ENCODE assay signal across 1 cellular context in the genomic region with DNA sequence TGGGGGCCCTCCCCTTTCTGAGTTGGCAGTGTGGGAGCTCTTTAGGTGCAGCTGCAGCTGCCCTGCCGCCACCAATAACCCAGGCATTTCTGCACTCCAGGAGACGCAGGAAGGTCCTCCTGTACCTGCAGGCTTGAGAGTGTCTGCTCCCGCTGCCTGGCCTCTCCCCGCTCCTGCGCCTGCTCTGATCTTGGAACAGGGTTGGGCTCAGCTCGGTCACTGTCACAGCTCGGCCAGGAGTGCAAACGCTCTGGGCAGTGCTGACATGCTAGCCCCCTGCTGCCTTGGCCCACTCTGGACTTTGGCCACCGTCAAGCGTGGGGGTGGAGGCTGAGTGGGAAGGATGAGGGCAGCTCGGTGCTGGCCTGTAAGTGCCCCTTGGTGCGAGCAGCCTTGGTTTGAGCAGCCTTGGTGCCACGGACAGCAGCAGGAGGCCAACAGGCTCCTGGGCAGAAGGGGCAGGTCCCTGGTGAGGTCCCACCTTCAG.
TF ChIP-seq lines count a peak whose summit lies in the region.

No MANE protein-coding gene starts in this region.

TF ChIP-seq in HepG2, 621 proteins besides CTCF, POLR2A, EP300 and RAD21 (continued from another document and continues in another):
- TF ChIP-seq, protein P1, sequence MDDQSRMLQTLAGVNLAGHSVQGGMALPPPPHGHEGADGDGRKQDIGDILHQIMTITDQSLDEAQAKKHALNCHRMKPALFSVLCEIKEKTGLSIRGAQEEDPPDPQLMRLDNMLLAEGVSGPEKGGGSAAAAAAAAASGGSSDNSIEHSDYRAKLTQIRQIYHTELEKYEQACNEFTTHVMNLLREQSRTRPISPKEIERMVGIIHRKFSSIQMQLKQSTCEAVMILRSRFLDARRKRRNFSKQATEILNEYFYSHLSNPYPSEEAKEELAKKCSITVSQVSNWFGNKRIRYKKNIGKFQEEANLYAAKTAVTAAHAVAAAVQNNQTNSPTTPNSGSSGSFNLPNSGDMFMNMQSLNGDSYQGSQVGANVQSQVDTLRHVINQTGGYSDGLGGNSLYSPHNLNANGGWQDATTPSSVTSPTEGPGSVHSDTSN (CRISPR knock-in tag; IDR thresholded peaks at IDR 0.05; ENCODE audit: borderline replicate concordance): no peak
- TF ChIP-seq ZBTB38 (CRISPR knock-in tag; IDR thresholded peaks at IDR 0.05) (0 out of 2 replicates have a peak, but pooled peaks have one; percentile 35), NR2C2 (CRISPR knock-in tag; IDR thresholded peaks at IDR 0.05; ENCODE audit: borderline replicate concordance) (no peak), THYN1 (CRISPR knock-in tag; IDR thresholded peaks at IDR 0.05; ENCODE audit: borderline replicate concordance, low read depth) (no peak), KMT2B (CRISPR knock-in tag; IDR thresholded peaks at IDR 0.05) (no peak), PLRG1 (conservative IDR thresholded peaks at IDR 0.05) (no peak), KLF6 (CRISPR knock-in tag; IDR thresholded peaks at IDR 0.05) (no peak), PPARG (CRISPR knock-in tag; conservative IDR thresholded peaks at IDR 0.05) (no peak), HNRNPH1 (optimal IDR thresholded peaks at IDR 0.05; ENCODE audit: low read depth, low read length) (no peak), ZNF317 (CRISPR knock-in tag; IDR thresholded peaks at IDR 0.05) (no peak), CHD2 (IDR thresholded peaks at IDR 0.05; ENCODE audit: low read depth, low read length) (no peak), ZNF343 (CRISPR knock-in tag; IDR thresholded peaks at IDR 0.05) (no peak), HNRNPUL1 (IDR thresholded peaks at IDR 0.05; ENCODE audit: low read depth, low read length) (no peak), SP2 (CRISPR knock-in tag; IDR thresholded peaks at IDR 0.05) (no peak), CENPT (CRISPR knock-in tag; IDR thresholded peaks at IDR 0.05; ENCODE audit: low read depth) (no peak), ZNF775 (CRISPR knock-in tag; IDR thresholded peaks at IDR 0.05; ENCODE audit: borderline replicate concordance) (no peak), MEIS1 (CRISPR knock-in tag; IDR thresholded peaks at IDR 0.05; ENCODE audit: borderline replicate concordance) (no peak), HDAC6 (IDR thresholded peaks at IDR 0.05; ENCODE audit: low read depth, low read length) (no peak), IRF2 (CRISPR knock-in tag; IDR thresholded peaks at IDR 0.05) (no peak)
- TF ChIP-seq, protein P2, sequence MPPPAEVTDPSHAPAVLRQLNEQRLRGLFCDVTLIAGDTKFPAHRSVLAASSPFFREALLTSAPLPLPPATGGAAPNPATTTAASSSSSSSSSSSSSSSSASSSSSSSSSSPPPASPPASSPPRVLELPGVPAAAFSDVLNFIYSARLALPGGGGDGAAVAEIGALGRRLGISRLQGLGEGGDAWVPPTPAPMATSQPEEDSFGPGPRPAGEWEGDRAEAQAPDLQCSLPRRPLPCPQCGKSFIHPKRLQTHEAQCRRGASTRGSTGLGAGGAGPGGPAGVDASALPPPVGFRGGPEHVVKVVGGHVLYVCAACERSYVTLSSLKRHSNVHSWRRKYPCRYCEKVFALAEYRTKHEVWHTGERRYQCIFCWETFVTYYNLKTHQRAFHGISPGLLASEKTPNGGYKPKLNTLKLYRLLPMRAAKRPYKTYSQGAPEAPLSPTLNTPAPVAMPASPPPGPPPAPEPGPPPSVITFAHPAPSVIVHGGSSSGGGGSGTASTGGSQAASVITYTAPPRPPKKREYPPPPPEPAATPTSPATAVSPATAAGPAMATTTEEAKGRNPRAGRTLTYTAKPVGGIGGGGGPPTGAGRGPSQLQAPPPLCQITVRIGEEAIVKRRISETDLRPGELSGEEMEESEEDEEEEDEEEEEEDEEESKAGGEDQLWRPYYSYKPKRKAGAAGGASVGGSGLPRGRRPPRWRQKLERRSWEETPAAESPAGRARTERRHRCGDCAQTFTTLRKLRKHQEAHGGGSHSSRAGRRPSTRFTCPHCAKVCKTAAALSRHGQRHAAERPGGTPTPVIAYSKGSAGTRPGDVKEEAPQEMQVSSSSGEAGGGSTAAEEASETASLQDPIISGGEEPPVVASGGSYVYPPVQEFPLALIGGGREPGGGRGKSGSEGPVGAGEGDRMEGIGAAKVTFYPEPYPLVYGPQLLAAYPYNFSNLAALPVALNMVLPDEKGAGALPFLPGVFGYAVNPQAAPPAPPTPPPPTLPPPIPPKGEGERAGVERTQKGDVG (CRISPR knock-in tag; IDR thresholded peaks at IDR 0.05; ENCODE audit: borderline replicate concordance): peak; percentile 68; the same call in 1 of the 2 replicates
- TF ChIP-seq, protein P3, sequence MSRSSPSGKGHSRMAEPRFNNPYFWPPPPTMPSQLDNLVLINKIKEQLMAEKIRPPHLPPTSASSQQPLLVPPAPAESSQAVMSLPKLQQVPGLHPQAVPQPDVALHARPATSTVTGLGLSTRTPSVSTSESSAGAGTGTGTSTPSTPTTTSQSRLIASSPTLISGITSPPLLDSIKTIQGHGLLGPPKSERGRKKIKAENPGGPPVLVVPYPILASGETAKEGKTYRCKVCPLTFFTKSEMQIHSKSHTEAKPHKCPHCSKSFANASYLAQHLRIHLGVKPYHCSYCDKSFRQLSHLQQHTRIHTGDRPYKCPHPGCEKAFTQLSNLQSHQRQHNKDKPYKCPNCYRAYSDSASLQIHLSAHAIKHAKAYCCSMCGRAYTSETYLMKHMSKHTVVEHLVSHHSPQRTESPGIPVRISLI (CRISPR knock-in tag; IDR thresholded peaks at IDR 0.05; ENCODE audit: borderline replicate concordance): no peak
- TF ChIP-seq, protein P4, sequence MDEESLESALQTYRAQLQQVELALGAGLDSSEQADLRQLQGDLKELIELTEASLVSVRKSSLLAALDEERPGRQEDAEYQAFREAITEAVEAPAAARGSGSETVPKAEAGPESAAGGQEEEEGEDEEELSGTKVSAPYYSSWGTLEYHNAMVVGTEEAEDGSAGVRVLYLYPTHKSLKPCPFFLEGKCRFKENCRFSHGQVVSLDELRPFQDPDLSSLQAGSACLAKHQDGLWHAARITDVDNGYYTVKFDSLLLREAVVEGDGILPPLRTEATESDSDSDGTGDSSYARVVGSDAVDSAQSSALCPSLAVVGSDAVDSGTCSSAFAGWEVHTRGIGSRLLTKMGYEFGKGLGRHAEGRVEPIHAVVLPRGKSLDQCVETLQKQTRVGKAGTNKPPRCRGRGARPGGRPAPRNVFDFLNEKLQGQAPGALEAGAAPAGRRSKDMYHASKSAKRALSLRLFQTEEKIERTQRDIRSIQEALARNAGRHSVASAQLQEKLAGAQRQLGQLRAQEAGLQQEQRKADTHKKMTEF (CRISPR knock-in tag; IDR thresholded peaks at IDR 0.05): no peak
- TF ChIP-seq, protein P5, sequence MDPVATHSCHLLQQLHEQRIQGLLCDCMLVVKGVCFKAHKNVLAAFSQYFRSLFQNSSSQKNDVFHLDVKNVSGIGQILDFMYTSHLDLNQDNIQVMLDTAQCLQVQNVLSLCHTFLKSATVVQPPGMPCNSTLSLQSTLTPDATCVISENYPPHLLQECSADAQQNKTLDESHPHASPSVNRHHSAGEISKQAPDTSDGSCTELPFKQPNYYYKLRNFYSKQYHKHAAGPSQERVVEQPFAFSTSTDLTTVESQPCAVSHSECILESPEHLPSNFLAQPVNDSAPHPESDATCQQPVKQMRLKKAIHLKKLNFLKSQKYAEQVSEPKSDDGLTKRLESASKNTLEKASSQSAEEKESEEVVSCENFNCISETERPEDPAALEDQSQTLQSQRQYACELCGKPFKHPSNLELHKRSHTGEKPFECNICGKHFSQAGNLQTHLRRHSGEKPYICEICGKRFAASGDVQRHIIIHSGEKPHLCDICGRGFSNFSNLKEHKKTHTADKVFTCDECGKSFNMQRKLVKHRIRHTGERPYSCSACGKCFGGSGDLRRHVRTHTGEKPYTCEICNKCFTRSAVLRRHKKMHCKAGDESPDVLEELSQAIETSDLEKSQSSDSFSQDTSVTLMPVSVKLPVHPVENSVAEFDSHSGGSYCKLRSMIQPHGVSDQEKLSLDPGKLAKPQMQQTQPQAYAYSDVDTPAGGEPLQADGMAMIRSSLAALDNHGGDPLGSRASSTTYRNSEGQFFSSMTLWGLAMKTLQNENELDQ (CRISPR knock-in tag; IDR thresholded peaks at IDR 0.05; ENCODE audit: borderline replicate concordance): no peak
- TF ChIP-seq, protein P6, sequence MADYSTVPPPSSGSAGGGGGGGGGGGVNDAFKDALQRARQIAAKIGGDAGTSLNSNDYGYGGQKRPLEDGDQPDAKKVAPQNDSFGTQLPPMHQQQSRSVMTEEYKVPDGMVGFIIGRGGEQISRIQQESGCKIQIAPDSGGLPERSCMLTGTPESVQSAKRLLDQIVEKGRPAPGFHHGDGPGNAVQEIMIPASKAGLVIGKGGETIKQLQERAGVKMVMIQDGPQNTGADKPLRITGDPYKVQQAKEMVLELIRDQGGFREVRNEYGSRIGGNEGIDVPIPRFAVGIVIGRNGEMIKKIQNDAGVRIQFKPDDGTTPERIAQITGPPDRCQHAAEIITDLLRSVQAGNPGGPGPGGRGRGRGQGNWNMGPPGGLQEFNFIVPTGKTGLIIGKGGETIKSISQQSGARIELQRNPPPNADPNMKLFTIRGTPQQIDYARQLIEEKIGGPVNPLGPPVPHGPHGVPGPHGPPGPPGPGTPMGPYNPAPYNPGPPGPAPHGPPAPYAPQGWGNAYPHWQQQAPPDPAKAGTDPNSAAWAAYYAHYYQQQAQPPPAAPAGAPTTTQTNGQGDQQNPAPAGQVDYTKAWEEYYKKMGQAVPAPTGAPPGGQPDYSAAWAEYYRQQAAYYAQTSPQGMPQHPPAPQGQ (CRISPR knock-in tag; IDR thresholded peaks at IDR 0.05; ENCODE audit: borderline replicate concordance): no peak
- TF ChIP-seq, protein P7, sequence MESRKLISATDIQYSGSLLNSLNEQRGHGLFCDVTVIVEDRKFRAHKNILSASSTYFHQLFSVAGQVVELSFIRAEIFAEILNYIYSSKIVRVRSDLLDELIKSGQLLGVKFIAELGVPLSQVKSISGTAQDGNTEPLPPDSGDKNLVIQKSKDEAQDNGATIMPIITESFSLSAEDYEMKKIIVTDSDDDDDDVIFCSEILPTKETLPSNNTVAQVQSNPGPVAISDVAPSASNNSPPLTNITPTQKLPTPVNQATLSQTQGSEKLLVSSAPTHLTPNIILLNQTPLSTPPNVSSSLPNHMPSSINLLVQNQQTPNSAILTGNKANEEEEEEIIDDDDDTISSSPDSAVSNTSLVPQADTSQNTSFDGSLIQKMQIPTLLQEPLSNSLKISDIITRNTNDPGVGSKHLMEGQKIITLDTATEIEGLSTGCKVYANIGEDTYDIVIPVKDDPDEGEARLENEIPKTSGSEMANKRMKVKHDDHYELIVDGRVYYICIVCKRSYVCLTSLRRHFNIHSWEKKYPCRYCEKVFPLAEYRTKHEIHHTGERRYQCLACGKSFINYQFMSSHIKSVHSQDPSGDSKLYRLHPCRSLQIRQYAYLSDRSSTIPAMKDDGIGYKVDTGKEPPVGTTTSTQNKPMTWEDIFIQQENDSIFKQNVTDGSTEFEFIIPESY (CRISPR knock-in tag; IDR thresholded peaks at IDR 0.05): no peak
- TF ChIP-seq, protein P8, sequence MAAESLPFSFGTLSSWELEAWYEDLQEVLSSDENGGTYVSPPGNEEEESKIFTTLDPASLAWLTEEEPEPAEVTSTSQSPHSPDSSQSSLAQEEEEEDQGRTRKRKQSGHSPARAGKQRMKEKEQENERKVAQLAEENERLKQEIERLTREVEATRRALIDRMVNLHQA (CRISPR knock-in tag; IDR thresholded peaks at IDR 0.05): no peak
- TF ChIP-seq, protein P9, sequence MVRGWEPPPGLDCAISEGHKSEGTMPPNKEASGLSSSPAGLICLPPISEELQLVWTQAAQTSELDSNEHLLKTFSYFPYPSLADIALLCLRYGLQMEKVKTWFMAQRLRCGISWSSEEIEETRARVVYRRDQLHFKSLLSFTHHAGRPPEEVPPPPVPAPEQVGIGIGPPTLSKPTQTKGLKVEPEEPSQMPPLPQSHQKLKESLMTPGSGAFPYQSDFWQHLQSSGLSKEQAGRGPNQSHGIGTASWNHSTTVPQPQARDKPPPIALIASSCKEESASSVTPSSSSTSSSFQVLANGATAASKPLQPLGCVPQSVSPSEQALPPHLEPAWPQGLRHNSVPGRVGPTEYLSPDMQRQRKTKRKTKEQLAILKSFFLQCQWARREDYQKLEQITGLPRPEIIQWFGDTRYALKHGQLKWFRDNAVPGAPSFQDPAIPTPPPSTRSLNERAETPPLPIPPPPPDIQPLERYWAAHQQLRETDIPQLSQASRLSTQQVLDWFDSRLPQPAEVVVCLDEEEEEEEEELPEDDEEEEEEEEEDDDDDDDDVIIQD (CRISPR knock-in tag; IDR thresholded peaks at IDR 0.05; ENCODE audit: low read depth): no peak
- TF ChIP-seq, protein P10, sequence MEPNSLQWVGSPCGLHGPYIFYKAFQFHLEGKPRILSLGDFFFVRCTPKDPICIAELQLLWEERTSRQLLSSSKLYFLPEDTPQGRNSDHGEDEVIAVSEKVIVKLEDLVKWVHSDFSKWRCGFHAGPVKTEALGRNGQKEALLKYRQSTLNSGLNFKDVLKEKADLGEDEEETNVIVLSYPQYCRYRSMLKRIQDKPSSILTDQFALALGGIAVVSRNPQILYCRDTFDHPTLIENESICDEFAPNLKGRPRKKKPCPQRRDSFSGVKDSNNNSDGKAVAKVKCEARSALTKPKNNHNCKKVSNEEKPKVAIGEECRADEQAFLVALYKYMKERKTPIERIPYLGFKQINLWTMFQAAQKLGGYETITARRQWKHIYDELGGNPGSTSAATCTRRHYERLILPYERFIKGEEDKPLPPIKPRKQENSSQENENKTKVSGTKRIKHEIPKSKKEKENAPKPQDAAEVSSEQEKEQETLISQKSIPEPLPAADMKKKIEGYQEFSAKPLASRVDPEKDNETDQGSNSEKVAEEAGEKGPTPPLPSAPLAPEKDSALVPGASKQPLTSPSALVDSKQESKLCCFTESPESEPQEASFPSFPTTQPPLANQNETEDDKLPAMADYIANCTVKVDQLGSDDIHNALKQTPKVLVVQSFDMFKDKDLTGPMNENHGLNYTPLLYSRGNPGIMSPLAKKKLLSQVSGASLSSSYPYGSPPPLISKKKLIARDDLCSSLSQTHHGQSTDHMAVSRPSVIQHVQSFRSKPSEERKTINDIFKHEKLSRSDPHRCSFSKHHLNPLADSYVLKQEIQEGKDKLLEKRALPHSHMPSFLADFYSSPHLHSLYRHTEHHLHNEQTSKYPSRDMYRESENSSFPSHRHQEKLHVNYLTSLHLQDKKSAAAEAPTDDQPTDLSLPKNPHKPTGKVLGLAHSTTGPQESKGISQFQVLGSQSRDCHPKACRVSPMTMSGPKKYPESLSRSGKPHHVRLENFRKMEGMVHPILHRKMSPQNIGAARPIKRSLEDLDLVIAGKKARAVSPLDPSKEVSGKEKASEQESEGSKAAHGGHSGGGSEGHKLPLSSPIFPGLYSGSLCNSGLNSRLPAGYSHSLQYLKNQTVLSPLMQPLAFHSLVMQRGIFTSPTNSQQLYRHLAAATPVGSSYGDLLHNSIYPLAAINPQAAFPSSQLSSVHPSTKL (CRISPR knock-in tag; IDR thresholded peaks at IDR 0.05): peak; percentile 47; the same call in 1 of the 2 replicates
